31 cellular contexts compared by ENCODE assay signal in the genomic region with DNA sequence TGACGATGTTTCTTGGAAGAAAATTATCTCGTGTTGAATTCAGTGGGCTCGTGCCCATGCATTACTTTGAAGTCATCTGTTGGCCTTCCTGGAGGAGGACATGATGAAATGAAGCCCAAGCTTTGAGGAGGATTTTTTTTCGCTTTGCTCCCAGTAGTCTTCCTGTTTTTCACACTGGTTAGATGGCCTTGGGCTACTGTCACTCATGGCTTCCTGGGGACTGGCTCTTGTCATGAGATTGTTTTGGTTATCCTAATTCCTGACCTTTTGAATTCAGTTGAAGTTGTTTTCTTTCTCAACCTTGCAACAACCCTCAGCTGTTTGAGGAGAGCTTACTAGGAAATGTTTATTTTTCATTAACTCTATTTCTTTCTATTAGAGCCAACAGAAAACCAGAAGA.
"Had no signal": no experiment of that assay in that cellular context is flagged by ENCODE, and none has a peak within 500 bp of the region (broad histone marks: within the 10 kb centered on the region; RNA-seq: fewer than 3 reads in every experiment).

No MANE protein-coding gene starts in this region.

- H3K36me3 ChIP-seq: gastroesophageal sphincter, heart right ventricle, left ventricle myocardium inferior, lower lobe of right lung, neural progenitor cell, ovary, spleen, tibial artery, upper lobe of left lung had no signal

- DNase-seq: dermis blood vessel endothelial cell; effector memory CD4-positive, alpha-beta T cell; erythroblast; foreskin keratinocyte; heart right ventricle; hippocampal formation; kidney glomerular epithelial cell; left colon; left ventricle myocardium inferior; lower lobe of right lung; naive B cell; ovary; posterior cingulate gyrus; psoas muscle; right cardiac atrium; spleen; stimulated activated CD4-positive, alpha-beta T cell treated with anti-CD3 and anti-CD28 coated beads, Interleukin-4, amount 100 ng/mL, for 4 hours; stimulated activated naive CD8-positive, alpha-beta T cell treated with anti-CD3 and anti-CD28 coated beads, Interleukin-15, Interleukin-2, amounts not matched to agents 100 U/mL and 50 U/mL, for 24 hours; substantia nigra; testis; tibial artery; upper lobe of left lung had no signal

- H3K9me3 Mint-ChIP-seq: natural killer cell treated with Interleukin-12 subunit alpha and Interleukin-12 subunit beta and Interleukin-15 and Interleukin-18, amount 100 ng/mL, for 72 hours; stimulated activated memory B cell treated with anti-CD40 and anti-IgM and Interleukin-4, amounts not matched to agents 10 μg/mL and 1 μg/mL and 100 μg/mL, for 72 hours had no signal

- ATAC-seq: foreskin keratinocyte; gastroesophageal sphincter; heart right ventricle; left colon; lower lobe of right lung; natural killer cell treated with Interleukin-12 subunit alpha and Interleukin-12 subunit beta and Interleukin-15 and Interleukin-18, amount 100 ng/mL, for 72 hours; psoas muscle; right cardiac atrium; stimulated activated memory B cell treated with anti-CD40 and anti-IgM and Interleukin-4, amounts not matched to agents 10 μg/mL and 1 μg/mL and 100 μg/mL, for 72 hours; stimulated activated naive CD8-positive, alpha-beta T cell treated with anti-CD3 and anti-CD28 coated beads, Interleukin-15, Interleukin-2, amounts not matched to agents 100 U/mL and 50 U/mL, for 24 hours had no signal

- H3K9me3 ChIP-seq: gastroesophageal sphincter, heart right ventricle, left ventricle myocardium inferior, lower lobe of right lung, ovary, psoas muscle, spleen, testis, tibial artery, upper lobe of left lung had no signal

- H3K36me3 Mint-ChIP-seq: naive B cell; natural killer cell treated with Interleukin-12 subunit alpha and Interleukin-12 subunit beta and Interleukin-15 and Interleukin-18, amount 100 ng/mL, for 72 hours; neural progenitor cell; stimulated activated memory B cell treated with anti-CD40 and anti-IgM and Interleukin-4, amounts not matched to agents 10 μg/mL and 1 μg/mL and 100 μg/mL, for 72 hours had no signal

- H3K27ac ChIP-seq: coronary artery, foreskin keratinocyte, gastroesophageal sphincter, heart right ventricle, left ventricle myocardium inferior, lower lobe of right lung, neural progenitor cell, ovary, psoas muscle, skin epidermis, spleen, testis, tibial artery, upper lobe of left lung had no signal

- H3K4me1 ChIP-seq: foreskin keratinocyte, lower lobe of right lung, psoas muscle, spleen, testis, tibial artery, upper lobe of left lung had no signal

- H3K27ac Mint-ChIP-seq: naive B cell; natural killer cell treated with Interleukin-12 subunit alpha and Interleukin-12 subunit beta and Interleukin-15 and Interleukin-18, amount 100 ng/mL, for 72 hours; neural progenitor cell; stimulated activated memory B cell treated with anti-CD40 and anti-IgM and Interleukin-4, amounts not matched to agents 10 μg/mL and 1 μg/mL and 100 μg/mL, for 72 hours had no signal

- H3K4me3 Mint-ChIP-seq: naive B cell; natural killer cell treated with Interleukin-12 subunit alpha and Interleukin-12 subunit beta and Interleukin-15 and Interleukin-18, amount 100 ng/mL, for 72 hours; neural progenitor cell; stimulated activated memory B cell treated with anti-CD40 and anti-IgM and Interleukin-4, amounts not matched to agents 10 μg/mL and 1 μg/mL and 100 μg/mL, for 72 hours had no signal

- H3K4me1 Mint-ChIP-seq: naive B cell; stimulated activated memory B cell treated with anti-CD40 and anti-IgM and Interleukin-4, amounts not matched to agents 10 μg/mL and 1 μg/mL and 100 μg/mL, for 72 hours had no signal

- FAIRE-seq: endometrium, islet of Langerhans, urothelium cell line had no signal

- H3K4me3 ChIP-seq: coronary artery, gastroesophageal sphincter, heart right ventricle, left ventricle myocardium inferior, lower lobe of right lung, neural progenitor cell, ovary, psoas muscle, skin epidermis, spleen, testis, tibial artery, upper lobe of left lung had no signal

- H3K27me3 ChIP-seq: foreskin keratinocyte, gastroesophageal sphincter, heart right ventricle, neural progenitor cell, ovary, spleen, testis, tibial artery, upper lobe of left lung had no signal
